ENCODE assay signal across 19 cellular contexts in the genomic region with DNA sequence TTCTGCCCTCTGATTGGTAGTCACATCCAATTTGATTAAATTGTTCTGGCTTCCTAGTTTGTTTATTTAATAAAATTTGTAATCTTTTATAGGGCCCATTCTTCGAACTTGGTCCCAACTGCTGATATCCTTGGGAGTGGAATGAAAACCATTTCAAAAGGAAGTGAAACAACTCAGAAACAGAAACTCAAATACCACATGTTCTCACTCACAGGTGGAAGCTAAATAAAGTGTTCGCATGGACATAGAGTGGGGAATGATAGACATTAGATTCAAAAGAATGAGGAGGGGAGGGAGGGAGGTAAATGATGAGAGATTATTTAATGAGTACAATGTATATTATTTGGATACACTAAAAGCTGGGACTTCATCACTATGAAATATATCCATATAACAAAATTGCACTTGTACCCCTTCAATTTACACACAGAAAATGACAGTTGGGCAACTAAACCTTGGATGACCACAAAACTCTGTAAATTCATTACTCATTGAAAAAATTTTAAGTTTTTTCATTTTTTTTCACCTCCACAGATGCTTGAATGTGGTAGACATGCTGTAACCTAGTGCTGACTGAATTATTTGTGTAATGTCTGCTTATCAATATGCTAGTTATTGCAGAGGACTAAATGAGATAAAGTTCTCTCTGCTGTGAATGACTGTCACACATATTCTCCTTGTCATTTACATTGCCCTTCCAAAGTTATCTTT. TPM values are rescaled to one million over a fixed set of nuclear protein-coding genes. Genes with fewer than 3 reads are reported as not detected.
DNase-seq lines count a peak whose midpoint lies in the region; ATAC-seq and TF ChIP-seq lines count a peak whose summit lies in the region.
"Had no signal": no experiment of that assay in that cellular context is flagged by ENCODE, and none has a peak within 500 bp of the region (broad histone marks: within the 10 kb centered on the region; RNA-seq: fewer than 3 reads in every experiment).

No MANE protein-coding gene starts in this region.

- H3K23ac ChIP-seq in mesenchymal stem cell (ENCODE audit: low read length in 2 of 2), result no peak overlapping the region

- no peak overlapping the region for H2BK5ac ChIP-seq in mesenchymal stem cell (ENCODE audit: low read depth, low read length, poor library complexity, severe bottlenecking)

- H2AK5ac ChIP-seq in mesenchymal stem cell (ENCODE audit: low read length, severe bottlenecking), result no peak overlapping the region

- no peak overlapping the region for H3K4ac ChIP-seq in mesenchymal stem cell (ENCODE audit: low read depth in 1 of 2, low read length in 2 of 2)

- H3K14ac ChIP-seq in mesenchymal stem cell (ENCODE audit: low read length in 2 of 2), result no peak overlapping the region

- peaks cover 4% of the 10 kb centered on the region for H3K27me3 Mint-ChIP-seq in neural progenitor cell (ENCODE audit: insufficient read depth, low read depth)
- H3K27me3 Mint-ChIP-seq in activated T-helper 1 cell treated with anti-CD3 and anti-CD28 coated beads, Interleukin-12 subunit alpha, Interleukin-12 subunit beta, Interleukin-2, Interleukin-4 antibody, amounts not matched to agents 30 ng/mL and 10 ng/mL and 1 ng/mL, durations not matched to agents 14 hours and 24 hours and 36 hours (ENCODE audit: insufficient read depth), result no peaks in the 10 kb centered on the region
- H3K27me3 Mint-ChIP-seq: dendritic cell treated with granulocyte-macrophage colony-stimulating factor and Interleukin-4, amounts not matched to agents 40 ng/mL and 50 ng/mL, for 4 days had no signal

- H2BK12ac ChIP-seq in mesenchymal stem cell (ENCODE audit: low read length in 2 of 2), result no peak overlapping the region

- H3K4me1 ChIP-seq in neural progenitor cell (no peaks in the 10 kb centered on the region), mesenchymal stem cell (ENCODE audit: control insufficient read depth, insufficient read depth, low read depth, low read length) (no peaks in the 10 kb centered on the region)
- H3K4me1 ChIP-seq: left lung, tibial artery had no signal

- CTCF ChIA-PET in GM10248 (lab: Yijun Ruan, JAX), result interaction anchor here (1.9 kb wide), 1 partner anchor 11 kb away, joined by 7 read pairs; no protein-coding TSS in a partner anchor

- H2AFZ ChIP-seq in neural progenitor cell (replicated peaks), result no peak overlapping the region
- no peak overlapping the region for H2AFZ ChIP-seq in mesenchymal stem cell (ENCODE audit: low read depth, low read length)

- no peak for TF ChIP-seq CTCF in neural progenitor cell (IDR thresholded peaks at IDR 0.05)
- no peak for TF ChIP-seq CTCF in GM10248 (IDR thresholded peaks at IDR 0.05; ENCODE audit: control extremely low read depth, extremely low read depth, low read depth, missing control alignments)

- no peaks in the 10 kb centered on the region for H4K20me1 ChIP-seq in neural progenitor cell (ENCODE audit: low read depth)

- no peak overlapping the region for H3K4me3 Mint-ChIP-seq in neural progenitor cell
- no peak overlapping the region for H3K4me3 Mint-ChIP-seq in activated T-helper 1 cell treated with anti-CD3 and anti-CD28 coated beads, Interleukin-12 subunit alpha, Interleukin-12 subunit beta, Interleukin-2, Interleukin-4 antibody, amounts not matched to agents 30 ng/mL and 10 ng/mL and 1 ng/mL, durations not matched to agents 14 hours and 24 hours and 36 hours
- H3K4me3 Mint-ChIP-seq: dendritic cell treated with granulocyte-macrophage colony-stimulating factor and Interleukin-4, amounts not matched to agents 40 ng/mL and 50 ng/mL, for 4 days; naive thymus-derived CD8-positive, alpha-beta T cell; T-helper 2 cell treated with Interferon-gamma antibody and Interleukin-4, amounts not matched to agents 5 μg/mL and 100 μg/mL, for 36 hours had no signal

- H4K8ac ChIP-seq in mesenchymal stem cell (ENCODE audit: low read length), result no peak overlapping the region

- H3K9me3 ChIP-seq in neural progenitor cell (ENCODE audit: low read depth), result no peaks in the 10 kb centered on the region
- peaks cover 10% of the 10 kb centered on the region for H3K9me3 ChIP-seq in mesenchymal stem cell (ENCODE audit: control insufficient read depth, low read length)

- no peak overlapping the region for H3K18ac ChIP-seq in mesenchymal stem cell (ENCODE audit: low read depth in 1 of 2, low read length in 2 of 2)

- no peaks in the 10 kb centered on the region for H3K79me1 ChIP-seq in mesenchymal stem cell (replicated peaks; ENCODE audit: low read length, poor library complexity, severe bottlenecking)

- H3K4me3 ChIP-seq in neural progenitor cell (no peak overlapping the region), mesenchymal stem cell (ENCODE audit: insufficient read depth in 1 of 2, low read depth in 1 of 2, low read length in 2 of 2) (no peak overlapping the region)
- H3K4me3 ChIP-seq: left lung, tibial artery had no signal

- no CpG with 5 or more reads among the region's 2 CpGs for WGBS in mesenchymal stem cell

- H3K36me3 ChIP-seq in neural progenitor cell, result no peaks in the 10 kb centered on the region
- no peaks in the 10 kb centered on the region for H3K36me3 ChIP-seq in mesenchymal stem cell (ENCODE audit: control insufficient read depth in 1 of 2, insufficient read depth in 2 of 2, low read depth in 1 of 2, low read length in 2 of 2)
- H3K36me3 ChIP-seq: left lung, tibial artery had no signal

- no peak overlapping the region for H2BK120ac ChIP-seq in mesenchymal stem cell (ENCODE audit: low read depth, low read length)

- H3K9me3 Mint-ChIP-seq in neural progenitor cell, result peaks cover 3% of the 10 kb centered on the region
- peaks cover 6% of the 10 kb centered on the region for H3K9me3 Mint-ChIP-seq in activated T-helper 1 cell treated with anti-CD3 and anti-CD28 coated beads, Interleukin-12 subunit alpha, Interleukin-12 subunit beta, Interleukin-2, Interleukin-4 antibody, amounts not matched to agents 30 ng/mL and 10 ng/mL and 1 ng/mL, durations not matched to agents 14 hours and 24 hours and 36 hours

- H3K4me2 ChIP-seq in neural progenitor cell, result no peak overlapping the region
- no peak overlapping the region for H3K4me2 ChIP-seq in mesenchymal stem cell (ENCODE audit: low read length, poor library complexity, severe bottlenecking)

- H3K27me3 ChIP-seq in neural progenitor cell (no peaks in the 10 kb centered on the region), mesenchymal stem cell (ENCODE audit: control insufficient read depth in 1 of 2, insufficient read depth in 1 of 2, low read length in 2 of 2) (no peaks in the 10 kb centered on the region)
- H3K27me3 ChIP-seq: left lung, tibial artery had no signal

- H3F3A ChIP-seq in neural progenitor cell (ENCODE audit: low read depth), result no peaks in the 10 kb centered on the region

- no peaks in the 10 kb centered on the region for H3K79me2 ChIP-seq in neural progenitor cell (ENCODE audit: low read depth)

- H3K36me3 Mint-ChIP-seq in neural progenitor cell, result no peaks in the 10 kb centered on the region
- no peaks in the 10 kb centered on the region for H3K36me3 Mint-ChIP-seq in activated T-helper 1 cell treated with anti-CD3 and anti-CD28 coated beads, Interleukin-12 subunit alpha, Interleukin-12 subunit beta, Interleukin-2, Interleukin-4 antibody, amounts not matched to agents 30 ng/mL and 10 ng/mL and 1 ng/mL, durations not matched to agents 14 hours and 24 hours and 36 hours (ENCODE audit: low read depth)

- intact Hi-C loops in activated T-helper 1 cell treated with anti-CD3 and anti-CD28 coated beads, Interleukin-12 subunit alpha, Interleukin-12 subunit beta, Interleukin-2, Interleukin-4 antibody, amounts not matched to agents 30 ng/mL and 10 ng/mL and 1 ng/mL, durations not matched to agents 14 hours and 24 hours and 36 hours (cut with micrococcal nuclease), result loop anchor here (10.0 kb wide), 1 partner anchor 399 kb away; no protein-coding TSS in a partner anchor

- no peaks in the 10 kb centered on the region for H3K4me1 Mint-ChIP-seq in neural progenitor cell
- H3K4me1 Mint-ChIP-seq in activated T-helper 1 cell treated with anti-CD3 and anti-CD28 coated beads, Interleukin-12 subunit alpha, Interleukin-12 subunit beta, Interleukin-2, Interleukin-4 antibody, amounts not matched to agents 30 ng/mL and 10 ng/mL and 1 ng/mL, durations not matched to agents 14 hours and 24 hours and 36 hours (ENCODE audit: low read depth), result no peaks in the 10 kb centered on the region

- DNase-seq in neural progenitor cell (ENCODE audit: low spot score) (no peak), mesenchymal stem cell (no peak), GM10248 (ENCODE audit: extremely low spot score) (no peak)
- DNase-seq in activated T-helper 1 cell treated with anti-CD3 and anti-CD28 coated beads, Interleukin-12 subunit alpha, Interleukin-12 subunit beta, Interleukin-2, Interleukin-4 antibody, amounts not matched to agents 30 ng/mL and 10 ng/mL and 1 ng/mL, durations not matched to agents 14 hours and 24 hours and 36 hours (ENCODE audit: low spot score), result no peak
- DNase-seq: anterior cingulate cortex; hippocampal formation; left lung; naive thymus-derived CD8-positive, alpha-beta T cell; NCI-H524; retina; tibial artery had no signal

- peak; percentile 59 for ATAC-seq in GM18502 (IDR thresholded peaks at IDR 0.05; ENCODE audit: poor library complexity, unreplicated experiment)
- ATAC-seq in GM19438 (IDR thresholded peaks at IDR 0.05; ENCODE audit: low read depth, unreplicated experiment), result peak; percentile 71
- ATAC-seq in HG02884 (IDR thresholded peaks at IDR 0.05; ENCODE audit: unreplicated experiment), result peak; percentile 58
- ATAC-seq in HG03558 (IDR thresholded peaks at IDR 0.05; ENCODE audit: extremely low read depth, unreplicated experiment), result peak; percentile 44
- ATAC-seq: naive thymus-derived CD8-positive, alpha-beta T cell had no signal

- no peak overlapping the region for H3K27ac Mint-ChIP-seq in neural progenitor cell
- H3K27ac Mint-ChIP-seq in activated T-helper 1 cell treated with anti-CD3 and anti-CD28 coated beads, Interleukin-12 subunit alpha, Interleukin-12 subunit beta, Interleukin-2, Interleukin-4 antibody, amounts not matched to agents 30 ng/mL and 10 ng/mL and 1 ng/mL, durations not matched to agents 14 hours and 24 hours and 36 hours, result no peak overlapping the region
- H3K27ac Mint-ChIP-seq: activated T-helper 2 cell treated with anti-CD3 and anti-CD28 coated beads, Interferon-gamma antibody, Interleukin-2, Interleukin-4, amounts not matched to agents 10 μg/mL and 5 μg/mL and 100 μg/mL, durations not matched to agents 14 hours and 24 hours and 36 hours; dendritic cell treated with granulocyte-macrophage colony-stimulating factor and Interleukin-4, amounts not matched to agents 40 ng/mL and 50 ng/mL, for 4 days; naive thymus-derived CD8-positive, alpha-beta T cell; T-helper 2 cell treated with Interferon-gamma antibody and Interleukin-4, amounts not matched to agents 5 μg/mL and 100 μg/mL, for 36 hours had no signal

- H4K91ac ChIP-seq in mesenchymal stem cell (ENCODE audit: low read length), result no peak overlapping the region

- H2BK15ac ChIP-seq in mesenchymal stem cell (ENCODE audit: low read depth, poor library complexity, severe bottlenecking), result no peak overlapping the region

- H3K9ac ChIP-seq in neural progenitor cell, result no peak overlapping the region
- H3K9ac ChIP-seq in mesenchymal stem cell (ENCODE audit: low read length), result no peak overlapping the region

- POLR2A ChIA-PET in GM10248 (lab: Yijun Ruan, JAX), result no interaction called here

- H3K27ac ChIP-seq in neural progenitor cell (no peak overlapping the region), mesenchymal stem cell (ENCODE audit: low read length, poor library complexity, severe bottlenecking) (no peak overlapping the region)
- H3K27ac ChIP-seq: left lung, tibial artery had no signal

RNA-seq across cellular contexts. Expression of a gene that starts 16.0 kb away (rescaled TPM):
- not detected in 2 replicates for total RNA-seq in neural progenitor cell (ENCODE audit: low replicate concordance)
- not detected for polyA plus RNA-seq in mesenchymal stem cell (2013, experiment 1 of 2)
- not detected for polyA plus RNA-seq in mesenchymal stem cell (2013, experiment 2 of 2)
- total RNA-seq in activated T-helper 1 cell treated with anti-CD3 and anti-CD28 coated beads, Interleukin-12 subunit alpha, Interleukin-12 subunit beta, Interleukin-2, Interleukin-4 antibody, amounts not matched to agents 30 ng/mL and 10 ng/mL and 1 ng/mL, durations not matched to agents 14 hours and 24 hours and 36 hours, result not detected in 2 replicates
- total RNA-seq: activated T-helper 2 cell treated with anti-CD3 and anti-CD28 coated beads, Interferon-gamma antibody, Interleukin-2, Interleukin-4, amounts not matched to agents 10 μg/mL and 5 μg/mL and 100 μg/mL, durations not matched to agents 14 hours and 24 hours and 36 hours; naive thymus-derived CD8-positive, alpha-beta T cell had no signal
- polyA plus RNA-seq: AG04450; naive thymus-derived CD8-positive, alpha-beta T cell had no signal
